10 cellular contexts compared by ENCODE assay signal in genomic region chr7:38502848-38503247, GRCh38.
"Had no signal": no experiment of that assay in that cellular context is flagged by ENCODE, and none has a peak within 500 bp of the region (broad histone marks: within the 10 kb centered on the region; RNA-seq: fewer than 3 reads in every experiment).

No MANE protein-coding gene starts in this region.

- H3K4me3 Mint-ChIP-seq: GM23338, H9, HFFc6 had no signal

- H3K9me3 ChIP-seq: HAP-1 had no signal

- H3K27ac ChIP-seq: GM23248 had no signal

- DNase-seq: GM23248, GOT3, H7, H9, HCEC 1CT, HFFc6 had no signal

- H3K4me2 ChIP-seq: GM23338 had no signal

- H2AFZ ChIP-seq: GM23248, GM23338 had no signal

- FAIRE-seq: H54 had no signal

- H3K4me3 ChIP-seq: GM23248, GM23338, HAP-1 had no signal

- ATAC-seq: GM23338, HCT116 had no signal

- H3K27ac Mint-ChIP-seq: GM23338, HFFc6 had no signal

- H3K36me3 ChIP-seq: HAP-1 had no signal

- H3K9me3 Mint-ChIP-seq: GM23338, H9, HFFc6 had no signal

- H3K9ac ChIP-seq: GM23248 had no signal

- H3K4me1 Mint-ChIP-seq: GM23338, H9 had no signal

- H3K4me1 ChIP-seq: HAP-1 had no signal
